ENCODE assay signal across 8 cellular contexts in genomic region chr20:33673115-33673410, GRCh38. TPM values are rescaled to one million over a fixed set of nuclear protein-coding genes. Genes with fewer than 3 reads are reported as not detected.
DNase-seq lines count a peak whose midpoint lies in the region; ATAC-seq and TF ChIP-seq lines count a peak whose summit lies in the region.

No MANE protein-coding gene starts in this region.

- DNase-seq in osteoblast (ENCODE audit: insufficient read length, low spot score, missing footprints): peak; percentile 80
- DNase-seq in foreskin melanocyte: no peak
- DNase-seq in hepatic stellate cell (ENCODE audit: low spot score): no peak
- DNase-seq in GM03348 (ENCODE audit: low spot score): no peak

- TF ChIP-seq CTCF in C4-2B (conservative IDR thresholded peaks at IDR 0.05) (no peak), OCI-LY3 (IDR thresholded peaks at IDR 0.05; ENCODE audit: low read depth, low read length) (no peak), osteoblast (IDR thresholded peaks at IDR 0.05; ENCODE audit: extremely low read depth, low read depth, low read length) (no peak)

- H3K9ac ChIP-seq in OCI-LY3 (ENCODE audit: low read length) (no peak overlapping the region), endocrine pancreas (ENCODE audit: control insufficient read depth, insufficient read depth, low read length) (peak overlapping the region; percentile 30)

- H2AFZ ChIP-seq in OCI-LY3 (ENCODE audit: low read depth, low read length) (no peak overlapping the region), osteoblast (ENCODE audit: low read length) (no peak overlapping the region)

- H3K79me2 ChIP-seq in OCI-LY3 (ENCODE audit: low read length): no peaks in the 10 kb centered on the region
- peaks cover 5% of the 10 kb centered on the region for H3K79me2 ChIP-seq in osteoblast (ENCODE audit: insufficient read depth, low read length)

- peaks cover 30% of the 10 kb centered on the region for H4K20me1 ChIP-seq in OCI-LY3 (ENCODE audit: insufficient read depth, low read length)
- H4K20me1 ChIP-seq in osteoblast (ENCODE audit: insufficient read depth, low read length): peaks cover 9% of the 10 kb centered on the region

- no peak for ATAC-seq in GM19455 (IDR thresholded peaks at IDR 0.05; ENCODE audit: unreplicated experiment)

- H3K27ac ChIP-seq in C4-2B (peak overlapping the region; percentile 92), OCI-LY3 (ENCODE audit: low read length) (no peak overlapping the region), osteoblast (ENCODE audit: low read depth, low read length) (no peak overlapping the region)

- H3K4me2 ChIP-seq in OCI-LY3 (ENCODE audit: low read length) (peak overlapping the region; percentile 83), osteoblast (ENCODE audit: insufficient read depth, low read length) (peak overlapping the region; percentile 86)

- H3K9me3 ChIP-seq in OCI-LY3 (ENCODE audit: insufficient read depth, low read length) (no peaks in the 10 kb centered on the region), endocrine pancreas (ENCODE audit: control insufficient read depth, low read length) (no peaks in the 10 kb centered on the region), osteoblast (ENCODE audit: low read depth, low read length) (no peaks in the 10 kb centered on the region)

- H3K4me1 ChIP-seq in OCI-LY3 (ENCODE audit: low read length) (peaks cover 19% of the 10 kb centered on the region), endocrine pancreas (ENCODE audit: control insufficient read depth, insufficient read depth, low read length) (no peaks in the 10 kb centered on the region), osteoblast (ENCODE audit: insufficient read depth, low read length) (peaks cover 29% of the 10 kb centered on the region)

- H3K4me3 ChIP-seq in OCI-LY3 (ENCODE audit: low read length): peak overlapping the region; percentile 77; the same call in 1 of the 2 replicates
- no peak overlapping the region for H3K4me3 ChIP-seq in endocrine pancreas (ENCODE audit: control insufficient read depth, insufficient read depth, low read length)
- peak overlapping the region; percentile 74 for H3K4me3 ChIP-seq in osteoblast (ENCODE audit: insufficient read depth, low read length)

- H3K36me3 ChIP-seq in OCI-LY3 (replicated peaks; ENCODE audit: low read depth, low read length) (peaks cover 28% of the 10 kb centered on the region), endocrine pancreas (ENCODE audit: control insufficient read depth, insufficient read depth, low read length) (no peaks in the 10 kb centered on the region), osteoblast (ENCODE audit: insufficient read depth, low read length) (peaks cover 20% of the 10 kb centered on the region)

- no peaks in the 10 kb centered on the region for H3K27me3 ChIP-seq in OCI-LY3 (ENCODE audit: low read depth, low read length)
- no peaks in the 10 kb centered on the region for H3K27me3 ChIP-seq in endocrine pancreas (ENCODE audit: control insufficient read depth, insufficient read depth, low read length)
- H3K27me3 ChIP-seq in osteoblast (ENCODE audit: insufficient read depth, low read length): no peaks in the 10 kb centered on the region

RNA-seq across cellular contexts. Expression of gene NECAB3, which starts 1.2 kb away (rescaled TPM):
- 14.7 and 27.1 TPM in 2 replicates for total RNA-seq in osteoblast

RNA-seq across cellular contexts. Expression of gene ACTL10, which starts 6.3 kb away (rescaled TPM):
- total RNA-seq in osteoblast: 1.8 and 2.2 TPM in 2 replicates

RNA-seq across cellular contexts. Expression of gene C20orf144, which starts 10.9 kb away (rescaled TPM):
- total RNA-seq in osteoblast: under 0.01 TPM in 2 replicates

RNA-seq across cellular contexts. Expression of gene E2F1, which starts 13.1 kb away (rescaled TPM):
- 1.4 and 2.4 TPM in 2 replicates for total RNA-seq in osteoblast

RNA-seq across cellular contexts. Expression of gene PXMP4, which starts 47.0 kb away (rescaled TPM):
- total RNA-seq in osteoblast: 5.1 and 6.5 TPM in 2 replicates
